Comparison of ENCODE assay signal across 8 cellular contexts in genomic region chr7:101077303-101078086, GRCh38. TPM values are rescaled to one million over a fixed set of nuclear protein-coding genes. Genes with fewer than 3 reads are reported as not detected.
DNase-seq lines count a peak whose midpoint lies in the region; ATAC-seq and TF ChIP-seq lines count a peak whose summit lies in the region.

No MANE protein-coding gene starts in this region.

- no peak for TF ChIP-seq POLR2A in GM18505 (IDR thresholded peaks at IDR 0.05; ENCODE audit: borderline replicate concordance, extremely low read depth, insufficient read depth, insufficient read length)

- ATAC-seq in GM18505 (IDR thresholded peaks at IDR 0.05; ENCODE audit: unreplicated experiment), result peak; percentile 78
- ATAC-seq in HG03196 (IDR thresholded peaks at IDR 0.05; ENCODE audit: unreplicated experiment), result peak; percentile 83
- ATAC-seq in left lung, result peak; percentile 100

- H3K4me3 ChIP-seq in left lung, result no peak overlapping the region

- H3K27ac ChIP-seq in caudate nucleus (ENCODE audit: low read depth, low read length) (no peak overlapping the region), left lung (no peak overlapping the region)

- H3K9me3 ChIP-seq in left lung, result no peaks in the 10 kb centered on the region

- H3K27me3 ChIP-seq in left lung, result no peaks in the 10 kb centered on the region

- peaks cover 0 to 4% of the 10 kb centered on the region in 2 donors for H3K4me1 ChIP-seq in left lung

- peak; percentile 58 to 79 for TF ChIP-seq CTCF in left lung (IDR thresholded peaks at IDR 0.05)

- H3K36me3 ChIP-seq in left lung, result no peaks in the 10 kb centered on the region

- intact Hi-C loops in left lung (cut with DNase I), result no loop called here

- peak; percentile 83 for DNase-seq in A172 (ENCODE audit: low spot score)
- peak; percentile 2 for DNase-seq in NCI-H446 treated with DMSO at 0.1 percent for 48 hours (lab: John Stamatoyannopoulos, UW)
- DNase-seq in activated CD4-positive, CD25-positive, alpha-beta regulatory T cell (lab: John Stamatoyannopoulos, UW), result peak; percentile 59 to 72 (median 66)
- peak in 57 of 61 donors; percentile 9 to 82 (median 46) for DNase-seq in caudate nucleus (lab: John Stamatoyannopoulos, UW)
- peak; percentile 79 to 84 for DNase-seq in left lung
- peak; percentile 69 to 83 (median 76) for DNase-seq in stimulated activated CD4-positive, alpha-beta T cell treated with anti-CD3 and anti-CD28 coated beads, TNF-alpha, amount 100 ng/mL, for 24 hours (ENCODE audit: low read depth in 3 of 3)

RNA-seq across cellular contexts. Expression of gene TRIM56, which starts 7.8 kb away (rescaled TPM):
- 9.4 and 13.4 TPM in 2 replicates for total RNA-seq in A172 (2014; rRNA removed; shearing (Covaris generic))
- total RNA-seq in left lung, result 10 to 100 TPM; 42.8 to 55.6 TPM

RNA-seq across cellular contexts. Expression of gene SERPINE1, which starts 49.4 kb away (rescaled TPM):
- 463 and 480 TPM in 2 replicates for total RNA-seq in A172 (2014; rRNA removed; shearing (Covaris generic))
- total RNA-seq in left lung, result 10 to 100 TPM; 59.4 to 80.5 TPM

RNA-seq across cellular contexts. Expression of gene MUC17, which starts 57.6 kb away (rescaled TPM):
- not detected in 2 replicates for total RNA-seq in A172 (2014; rRNA removed; shearing (Covaris generic))
- under 1 TPM in 1 of 2 donors, not detected in 1; 0.05 TPM for total RNA-seq in left lung

Comparison
In these comparisons a context has a peak if more than half of its experiments do, and no peak if none do; other contexts are left out.
1. DNase-seq: peak in every context shown above with its lines; median percentile 83 in A172; 82 in left lung; 76 in stimulated activated CD4-positive, alpha-beta T cell treated with anti-CD3 and anti-CD28 coated beads, TNF-alpha, amount 100 ng/mL, for 24 hours; 66 in activated CD4-positive, CD25-positive, alpha-beta regulatory T cell; 46 in caudate nucleus; 2 in NCI-H446 treated with DMSO at 0.1 percent for 48 hours.